ENCODE assay signal across 1 cellular context in genomic region chr11:37747121-37747520, GRCh38.
TF ChIP-seq lines count a peak whose summit lies in the region.

No MANE protein-coding gene starts in this region.

TF ChIP-seq in IMR-90, 13 proteins besides CTCF, POLR2A, EP300 and RAD21 (continued from another document):
- TF ChIP-seq USF2 (IDR thresholded peaks at IDR 0.05; ENCODE audit: low read depth, low read length) (no peak), RFX5 (IDR thresholded peaks at IDR 0.05; ENCODE audit: low read depth, low read length) (no peak), CHD1 (IDR thresholded peaks at IDR 0.05; ENCODE audit: low read depth, low read length) (no peak), SMC3 (IDR thresholded peaks at IDR 0.05; ENCODE audit: low read depth, low read length) (no peak), MAZ (IDR thresholded peaks at IDR 0.05; ENCODE audit: borderline replicate concordance, low read depth, low read length) (no peak), CEBPB (IDR thresholded peaks at IDR 0.05; ENCODE audit: low read depth, low read length) (no peak)
